Comparison of ENCODE assay signal across 9 cellular contexts in the genomic region with DNA sequence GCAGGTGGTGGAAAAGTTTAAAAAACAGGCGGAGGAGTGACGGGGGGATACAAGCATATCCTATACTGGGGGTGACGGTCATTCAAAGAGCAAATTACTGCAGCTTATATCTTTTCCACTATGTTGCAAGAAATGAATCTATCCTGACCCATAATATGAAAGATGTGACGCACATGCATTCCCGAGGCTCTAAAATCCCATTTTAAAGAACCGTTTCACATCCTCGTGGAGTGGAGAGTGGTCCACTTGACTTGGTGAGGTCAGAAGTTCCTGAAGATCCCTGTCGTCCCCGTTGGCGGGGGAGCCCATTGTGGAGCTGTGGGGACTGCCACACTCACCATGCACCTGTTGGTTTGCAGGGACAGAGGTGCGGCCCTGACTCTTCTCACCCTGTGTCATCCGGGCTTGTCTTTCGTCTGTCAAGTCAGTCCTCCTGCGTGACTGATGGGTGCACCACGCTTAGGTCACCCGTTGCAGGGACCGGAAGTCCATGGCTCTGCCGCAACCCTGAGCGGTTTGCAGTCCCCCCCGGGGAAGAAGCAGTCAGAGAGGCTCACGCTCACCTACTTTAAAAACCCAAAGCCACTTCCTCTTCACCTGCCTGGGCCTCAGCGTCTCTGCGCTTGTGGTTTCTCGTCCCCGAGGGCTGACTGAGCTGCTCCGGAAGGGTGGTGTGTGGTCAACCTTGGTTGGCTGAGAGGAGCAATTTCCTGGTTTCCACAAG. TPM values are rescaled to one million over a fixed set of nuclear protein-coding genes. Genes with fewer than 3 reads are reported as not detected.
DNase-seq lines count a peak whose midpoint lies in the region; ATAC-seq, FAIRE-seq and TF ChIP-seq lines count a peak whose summit lies in the region.
"Had no signal": no experiment of that assay in that cellular context is flagged by ENCODE, and none has a peak within 500 bp of the region (broad histone marks: within the 10 kb centered on the region; RNA-seq: fewer than 3 reads in every experiment).

No MANE protein-coding gene starts in this region.

- no peaks in the 10 kb centered on the region for H3K27me3 ChIP-seq in liver (ENCODE audit: control insufficient read depth in 4 of 4, insufficient read depth in 4 of 4, low read length in 3 of 4)
- no peaks in the 10 kb centered on the region; a peak in 1 of 5 replicates for H3K27me3 ChIP-seq in HepG2 (ENCODE audit: control insufficient read depth in 1 of 2, insufficient read depth in 2 of 2, low read length in 2 of 2)
- no peaks in the 10 kb centered on the region for H3K27me3 ChIP-seq in colonic mucosa
- no peaks in the 10 kb centered on the region for H3K27me3 ChIP-seq in small intestine (ENCODE audit: control insufficient read depth in 2 of 2, insufficient read depth in 2 of 2, low read length in 2 of 2)

- in situ Hi-C loops in HepG2 (cut with HindIII; ENCODE audit: extremely low pct_ligation_motif_present, low pct_unique_long_range_greater_than_20kb), result loop anchor here (5.0 to 10.0 kb wide), 2 partner anchors 154 to 217 kb away; partner anchors contain the start of gene FNBP1

- BruUV-seq in HepG2 (replicated peaks; lab: Mats Ljungman, UMichigan), result no TSS peak

- ATAC-seq in HepG2 (no peak), HG03442 (IDR thresholded peaks at IDR 0.05; ENCODE audit: unreplicated experiment) (peak; percentile 54), WTC11 (no peak)
- ATAC-seq: A549 had no signal

- no peak for TF ChIP-seq EP300 in HepG2 (IDR thresholded peaks at IDR 0.05; ENCODE audit: low read depth in 2 of 2, low read length in 2 of 2)
- TF ChIP-seq EP300 in HepG2 (CRISPR knock-in tag; IDR thresholded peaks at IDR 0.05; ENCODE audit: borderline replicate concordance), result no peak

- H3K4me1 ChIP-seq in liver (ENCODE audit: control insufficient read depth in 4 of 4, insufficient read depth in 4 of 4, low read length in 3 of 4) (peaks cover 5 to 34% (median 21%) of the 10 kb centered on the region in 4 donors), HepG2 (ENCODE audit: insufficient read depth, low read length) (peaks cover 25% of the 10 kb centered on the region), colonic mucosa (peaks cover 11% of the 10 kb centered on the region), small intestine (ENCODE audit: control insufficient read depth in 2 of 2, insufficient read depth in 1 of 2, low read depth in 1 of 2, low read length in 1 of 2) (peaks cover 0 to 10% of the 10 kb centered on the region in 2 donors)

- H2AFZ ChIP-seq in HepG2 (ENCODE audit: low read length), result no peak overlapping the region

- TF ChIP-seq CTCF in liver (IDR thresholded peaks at IDR 0.05; ENCODE audit: low read depth, low read length, missing input control) (no peak), HepG2 (CRISPR knock-in tag; IDR thresholded peaks at IDR 0.05) (no peak), WTC11 (IDR thresholded peaks at IDR 0.05) (no peak), colonic mucosa (IDR thresholded peaks at IDR 0.05) (no peak)

- no peaks in the 10 kb centered on the region for H3K27me3 Mint-ChIP-seq in WTC11 (ENCODE audit: low read depth)

- DNase-seq in HepG2 (ENCODE audit: low spot score) (no peak), WTC11 (ENCODE audit: low spot score) (no peak), colonic mucosa (peak; percentile 51), small intestine (peak; percentile 75), midbrain (lab: John Stamatoyannopoulos, UW) (no peak), glomerular visceral epithelial cell (ENCODE audit: extremely low spot score) (no peak)

- no peaks in the 10 kb centered on the region for H3K9me3 Mint-ChIP-seq in WTC11

- POLR2A ChIA-PET in HepG2 (lab: Yijun Ruan, JAX) (no interaction called here), WTC11 (lab: Charles Lee) (no interaction called here)

- no peak for TF ChIP-seq POLR2A in HepG2 (IDR thresholded peaks at IDR 0.05; ENCODE audit: insufficient read depth in 1 of 2, low read depth in 2 of 2, low read length in 2 of 2)

- FAIRE-seq in HepG2 (lab: Jason Lieb, UNC) (no peak), small intestine (lab: Jason Lieb, UNC) (no peak)
- FAIRE-seq: A549 had no signal

- 79% methylated on average over 26 of the region's 26 CpGs for WGBS in liver
- WGBS in HepG2 (ENCODE audit: low lambda C conversion rate), result 92% methylated on average over 21 of the region's 26 CpGs
- WGBS in small intestine, 3 donors, result 54 to 81% (median 63%) methylated on average over 26 of the region's 26 CpGs

- no peaks in the 10 kb centered on the region for H3K79me2 ChIP-seq in HepG2 (ENCODE audit: insufficient read depth, low read length)

- no peak overlapping the region for H3K4me3 ChIP-seq in liver (ENCODE audit: low read depth in 1 of 3, low read length in 3 of 3)
- H3K4me3 ChIP-seq in HepG2 (replicated peaks in 1 of 3; ENCODE audit: insufficient read depth in 1 of 3, low read depth in 2 of 3, low read length in 3 of 3), result no peak overlapping the region
- no peak overlapping the region for H3K4me3 ChIP-seq in colonic mucosa
- H3K4me3 ChIP-seq in small intestine (ENCODE audit: low read depth in 1 of 2, low read length in 2 of 2), result no peak overlapping the region
- H3K4me3 ChIP-seq: A549 had no signal

- H3K9ac ChIP-seq in liver (ENCODE audit: low read depth in 1 of 2, low read length in 2 of 2) (no peak overlapping the region), HepG2 (ENCODE audit: insufficient read depth, low read depth, low read length) (no peak overlapping the region), colonic mucosa (ENCODE audit: low read depth in 2 of 2, low read length in 2 of 2) (peak overlapping the region in 1 of 2 donors; percentile 54)

- H3K4me1 Mint-ChIP-seq in WTC11, result peaks cover 71% of the 10 kb centered on the region

- H3K9me3 ChIP-seq in liver (ENCODE audit: control insufficient read depth in 4 of 4, low read length in 3 of 4) (no peaks in the 10 kb centered on the region), HepG2 (ENCODE audit: low read length) (no peaks in the 10 kb centered on the region), colonic mucosa (no peaks in the 10 kb centered on the region), small intestine (ENCODE audit: control insufficient read depth, low read depth) (no peaks in the 10 kb centered on the region)
- H3K9me3 ChIP-seq: A549 had no signal

- H3K36me3 ChIP-seq in liver (ENCODE audit: control insufficient read depth in 4 of 4, insufficient read depth in 3 of 4, low read depth in 1 of 4, low read length in 3 of 4) (peaks cover 0 to 6% (median 1%) of the 10 kb centered on the region in 4 donors), HepG2 (replicated peaks in 1 of 2; ENCODE audit: control insufficient read depth in 1 of 2, insufficient read depth in 2 of 2, low read length in 2 of 2) (peaks cover 4% of the 10 kb centered on the region in 2 experiments; a peak in 2 of 5 replicates), colonic mucosa (no peaks in the 10 kb centered on the region), small intestine (ENCODE audit: control insufficient read depth in 2 of 2, insufficient read depth in 2 of 2, low read length in 2 of 2) (no peaks in the 10 kb centered on the region)

- intact Hi-C loops in HepG2 (cut with micrococcal nuclease; ENCODE audit: unreplicated experiment) (loop anchor here (5.0 kb wide), 1 partner anchor 209 kb away; no protein-coding TSS in a partner anchor), colonic mucosa (cut with DNase I) (loop anchor here (5.0 to 10.0 kb wide), 3 partner anchors 154 to 347 kb away; partner anchors contain the start of gene FNBP1)

- no peaks in the 10 kb centered on the region for H3K36me3 Mint-ChIP-seq in WTC11

- H3K4me3 Mint-ChIP-seq in WTC11, result no peak overlapping the region

- peak overlapping the region; percentile 42 to 79 for H3K27ac ChIP-seq in liver (ENCODE audit: low read depth in 1 of 2, low read length in 2 of 2)
- H3K27ac ChIP-seq in HepG2 (ENCODE audit: extremely low read length, insufficient read depth, low read length), result no peak overlapping the region
- peak overlapping the region; percentile 81 for H3K27ac ChIP-seq in colonic mucosa
- peak overlapping the region; percentile 43 to 90 for H3K27ac ChIP-seq in small intestine (ENCODE audit: low read depth in 1 of 2, low read length in 1 of 2)
- H3K27ac ChIP-seq: A549 had no signal

- CTCF ChIA-PET in HepG2 (lab: Yijun Ruan, JAX; ENCODE audit: low intra/inter-chr PET ratio, low total read pairs), result interaction anchor here (0.6 kb wide), 1 partner anchor 348 kb away, joined by 3 read pairs; no protein-coding TSS in a partner anchor
- CTCF ChIA-PET in WTC11 (lab: Charles Lee), result interaction anchor here (0.7 to 1.2 kb wide), 2 partner anchors 158 to 165 kb away, joined by 3 read pairs; partner anchors contain the start of gene GPR107

- H3K27ac Mint-ChIP-seq in WTC11, result peak overlapping the region; percentile 92

- no peak overlapping the region for H3K4me2 ChIP-seq in HepG2 (ENCODE audit: low read depth, low read length)
- H3K4me2 ChIP-seq: A549 had no signal

- H4K20me1 ChIP-seq in HepG2 (ENCODE audit: insufficient read depth, low read length), result no peaks in the 10 kb centered on the region

- TF ChIP-seq RAD21 in liver (IDR thresholded peaks at IDR 0.05) (no peak), HepG2 (CRISPR knock-in tag; IDR thresholded peaks at IDR 0.05) (no peak)

RNA-seq across cellular contexts. Expression of gene USP20, which starts 53.0 kb away (rescaled TPM):
- total RNA-seq in liver (10 to 100 TPM; 11.7 to 19.8 TPM), HepG2 (2016; rRNA removed; fragmentation: Illumina TruSeq; extraction: Trizol) (2.9 and 4.4 TPM in 2 replicates), WTC11 (2021) (23.7 to 29.3 TPM (median 24.0 TPM) in 3 replicates), colonic mucosa (10 to 100 TPM; 14.7 to 20.0 TPM)
- polyA plus RNA-seq in liver (1 to 10 TPM; 8.2 to 8.8 TPM), HepG2 (2011; rRNA removed) (5.9 and 8.7 TPM in 2 replicates), small intestine (10 to 100 TPM; 16.9 to 47.0 (median 23.9) TPM)
- total RNA-seq in HepG2 (2016; cell fraction: cytosol; rRNA removed; fragmentation: Illumina TruSeq; extraction: Trizol; ENCODE audit: low read depth), result 0.51 and 1.3 TPM in 2 replicates
- 3.8 and 5.0 TPM in 2 replicates for total RNA-seq in HepG2 (2016; cell fraction: insoluble cytoplasmic fraction; rRNA removed; fragmentation: Illumina TruSeq; extraction: Trizol)
- total RNA-seq in HepG2 (2016; cell fraction: membrane; rRNA removed; fragmentation: Illumina TruSeq; extraction: Trizol), result 1.9 and 2.3 TPM in 2 replicates
- total RNA-seq in HepG2 (2016; cell fraction: nucleus; rRNA removed; fragmentation: Illumina TruSeq; extraction: Trizol), result 5.5 TPM in 2 replicates
- 4.0 and 5.7 TPM in 2 replicates for polyA plus RNA-seq in HepG2 (2011; cell fraction: cytosol; rRNA removed)
- 64.1 and 76.1 TPM in 2 replicates for polyA plus RNA-seq in HepG2 (2011; cell fraction: nucleus; rRNA removed)
- 7.5 and 8.7 TPM in 2 replicates for polyA plus RNA-seq in HepG2 (2012)
- polyA plus RNA-seq in HepG2 (2016; cell fraction: cytosol; fragmentation: Illumina TruSeq; extraction: Trizol; ENCODE audit: low read depth), result 0.70 and 0.96 TPM in 2 replicates
- 2.6 and 3.2 TPM in 2 replicates for polyA plus RNA-seq in HepG2 (2016; cell fraction: insoluble cytoplasmic fraction; fragmentation: Illumina TruSeq; extraction: Trizol; ENCODE audit: low read depth)
- polyA plus RNA-seq in HepG2 (2016; cell fraction: membrane; fragmentation: Illumina TruSeq; extraction: Trizol; ENCODE audit: low read depth), result 1.4 and 1.5 TPM in 2 replicates
- polyA plus RNA-seq in HepG2 (2016; cell fraction: nucleus; fragmentation: Illumina TruSeq; extraction: Trizol; ENCODE audit: insufficient read depth, low read depth), result 14.4 and 18.6 TPM in 2 replicates
- 11.2 and 18.8 TPM in 2 replicates for polyA minus RNA-seq in HepG2 (2011; rRNA and poly(A)+ RNA removed; ENCODE audit: low replicate concordance)
- 3.8 and 5.1 TPM in 2 replicates for polyA minus RNA-seq in HepG2 (2011; cell fraction: cytosol; rRNA and poly(A)+ RNA removed)
- 8.5 and 10.2 TPM in 2 replicates for polyA minus RNA-seq in HepG2 (2011; cell fraction: nucleus; rRNA and poly(A)+ RNA removed)

RNA-seq across cellular contexts. Expression of gene C9orf78, which starts 53.2 kb away (rescaled TPM):
- total RNA-seq in liver (10 to 100 TPM; 37.2 to 64.6 TPM), HepG2 (2016; rRNA removed; fragmentation: Illumina TruSeq; extraction: Trizol) (35.5 and 49.0 TPM in 2 replicates), WTC11 (2021) (34.1 to 36.8 TPM (median 36.4 TPM) in 3 replicates), colonic mucosa (10 to 100 TPM; 38.7 to 45.5 TPM)
- polyA plus RNA-seq in liver (10 to 100 TPM; 31.1 to 84.2 TPM), HepG2 (2011; rRNA removed) (14.7 and 18.4 TPM in 2 replicates), small intestine (10 to 100 TPM; 58.3 to 62.6 (median 60.5) TPM)
- 14.6 and 16.3 TPM in 2 replicates for total RNA-seq in HepG2 (2016; cell fraction: cytosol; rRNA removed; fragmentation: Illumina TruSeq; extraction: Trizol; ENCODE audit: low read depth)
- total RNA-seq in HepG2 (2016; cell fraction: insoluble cytoplasmic fraction; rRNA removed; fragmentation: Illumina TruSeq; extraction: Trizol), result 37.6 and 59.4 TPM in 2 replicates
- total RNA-seq in HepG2 (2016; cell fraction: membrane; rRNA removed; fragmentation: Illumina TruSeq; extraction: Trizol), result 28.0 and 28.1 TPM in 2 replicates
- total RNA-seq in HepG2 (2016; cell fraction: nucleus; rRNA removed; fragmentation: Illumina TruSeq; extraction: Trizol), result 12.7 and 14.8 TPM in 2 replicates
- 17.3 and 19.6 TPM in 2 replicates for polyA plus RNA-seq in HepG2 (2011; cell fraction: cytosol; rRNA removed)
- polyA plus RNA-seq in HepG2 (2011; cell fraction: nucleus; rRNA removed), result 3.1 and 4.7 TPM in 2 replicates
- 23.6 and 27.5 TPM in 2 replicates for polyA plus RNA-seq in HepG2 (2012)
- polyA plus RNA-seq in HepG2 (2016; cell fraction: cytosol; fragmentation: Illumina TruSeq; extraction: Trizol; ENCODE audit: low read depth), result 18.5 and 18.8 TPM in 2 replicates
- 81.0 and 86.6 TPM in 2 replicates for polyA plus RNA-seq in HepG2 (2016; cell fraction: insoluble cytoplasmic fraction; fragmentation: Illumina TruSeq; extraction: Trizol; ENCODE audit: low read depth)
- 30.0 and 32.0 TPM in 2 replicates for polyA plus RNA-seq in HepG2 (2016; cell fraction: membrane; fragmentation: Illumina TruSeq; extraction: Trizol; ENCODE audit: low read depth)
- 30.1 and 37.2 TPM in 2 replicates for polyA plus RNA-seq in HepG2 (2016; cell fraction: nucleus; fragmentation: Illumina TruSeq; extraction: Trizol; ENCODE audit: insufficient read depth, low read depth)
- polyA minus RNA-seq in HepG2 (2011; rRNA and poly(A)+ RNA removed; ENCODE audit: low replicate concordance), result 1.4 and 13.5 TPM in 2 replicates
- 8.1 and 10.6 TPM in 2 replicates for polyA minus RNA-seq in HepG2 (2011; cell fraction: cytosol; rRNA and poly(A)+ RNA removed)
- 7.0 and 9.3 TPM in 2 replicates for polyA minus RNA-seq in HepG2 (2011; cell fraction: nucleus; rRNA and poly(A)+ RNA removed)

Comparison
In these comparisons a context has a peak if more than half of its experiments do, and no peak if none do; other contexts are left out.
1. DNase-seq: peak in colonic mucosa (single experiment) and small intestine (single experiment); none in HepG2 (single experiment), WTC11 (single experiment), midbrain (single experiment) and glomerular visceral epithelial cell (single experiment).